Comparison of ENCODE assay signal across 2 cellular contexts in genomic region chr6:44397424-44398169, GRCh38.
A peak's percentile ranks its signal among the peaks of the same experiment; 100 is the strongest.
TF ChIP-seq lines count a peak whose summit lies in the region.

No MANE protein-coding gene starts in this region.

TF ChIP-seq in A549, 52 proteins besides CTCF, POLR2A, EP300 and RAD21 (continued from another document):
- TF ChIP-seq E2F6 (IDR thresholded peaks at IDR 0.05; ENCODE audit: borderline replicate concordance, low read depth) (no peak), GATA3 (IDR thresholded peaks at IDR 0.05; ENCODE audit: borderline replicate concordance) (no peak), CEBPB (IDR thresholded peaks at IDR 0.05) (no peak), RNF2 (IDR thresholded peaks at IDR 0.05; ENCODE audit: borderline replicate concordance, low read depth) (no peak), BCL3 (IDR thresholded peaks at IDR 0.05) (no peak), NFE2L2 (conservative IDR thresholded peaks at IDR 0.05; ENCODE audit: low read length) (no peak), ZFP36 (IDR thresholded peaks at IDR 0.05; ENCODE audit: borderline replicate concordance, partially characterized antibody) (no peak), MAX (IDR thresholded peaks at IDR 0.05) (no peak), NPAS2 (CRISPR knock-in tag; IDR thresholded peaks at IDR 0.05; ENCODE audit: borderline replicate concordance) (no peak), MYC (IDR thresholded peaks at IDR 0.05; ENCODE audit: borderline replicate concordance, low read length) (no peak), CHD2 (IDR thresholded peaks at IDR 0.05; ENCODE audit: low read length, partially characterized antibody) (no peak), BHLHE40 (IDR thresholded peaks at IDR 0.05; ENCODE audit: low read depth, low read length) (no peak), HDAC2 (IDR thresholded peaks at IDR 0.05) (no peak), FOSL2 (IDR thresholded peaks at IDR 0.05) (no peak), FOSL2 (CRISPR knock-in tag; IDR thresholded peaks at IDR 0.05) (no peak)
- TF ChIP-seq, protein P1, sequence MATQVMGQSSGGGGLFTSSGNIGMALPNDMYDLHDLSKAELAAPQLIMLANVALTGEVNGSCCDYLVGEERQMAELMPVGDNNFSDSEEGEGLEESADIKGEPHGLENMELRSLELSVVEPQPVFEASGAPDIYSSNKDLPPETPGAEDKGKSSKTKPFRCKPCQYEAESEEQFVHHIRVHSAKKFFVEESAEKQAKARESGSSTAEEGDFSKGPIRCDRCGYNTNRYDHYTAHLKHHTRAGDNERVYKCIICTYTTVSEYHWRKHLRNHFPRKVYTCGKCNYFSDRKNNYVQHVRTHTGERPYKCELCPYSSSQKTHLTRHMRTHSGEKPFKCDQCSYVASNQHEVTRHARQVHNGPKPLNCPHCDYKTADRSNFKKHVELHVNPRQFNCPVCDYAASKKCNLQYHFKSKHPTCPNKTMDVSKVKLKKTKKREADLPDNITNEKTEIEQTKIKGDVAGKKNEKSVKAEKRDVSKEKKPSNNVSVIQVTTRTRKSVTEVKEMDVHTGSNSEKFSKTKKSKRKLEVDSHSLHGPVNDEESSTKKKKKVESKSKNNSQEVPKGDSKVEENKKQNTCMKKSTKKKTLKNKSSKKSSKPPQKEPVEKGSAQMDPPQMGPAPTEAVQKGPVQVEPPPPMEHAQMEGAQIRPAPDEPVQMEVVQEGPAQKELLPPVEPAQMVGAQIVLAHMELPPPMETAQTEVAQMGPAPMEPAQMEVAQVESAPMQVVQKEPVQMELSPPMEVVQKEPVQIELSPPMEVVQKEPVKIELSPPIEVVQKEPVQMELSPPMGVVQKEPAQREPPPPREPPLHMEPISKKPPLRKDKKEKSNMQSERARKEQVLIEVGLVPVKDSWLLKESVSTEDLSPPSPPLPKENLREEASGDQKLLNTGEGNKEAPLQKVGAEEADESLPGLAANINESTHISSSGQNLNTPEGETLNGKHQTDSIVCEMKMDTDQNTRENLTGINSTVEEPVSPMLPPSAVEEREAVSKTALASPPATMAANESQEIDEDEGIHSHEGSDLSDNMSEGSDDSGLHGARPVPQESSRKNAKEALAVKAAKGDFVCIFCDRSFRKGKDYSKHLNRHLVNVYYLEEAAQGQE (IDR thresholded peaks at IDR 0.05) = no peak
- TF ChIP-seq, protein P2, sequence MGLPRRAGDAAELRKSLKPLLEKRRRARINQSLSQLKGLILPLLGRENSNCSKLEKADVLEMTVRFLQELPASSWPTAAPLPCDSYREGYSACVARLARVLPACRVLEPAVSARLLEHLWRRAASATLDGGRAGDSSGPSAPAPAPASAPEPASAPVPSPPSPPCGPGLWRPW (IDR thresholded peaks at IDR 0.05) = no peak

TF ChIP-seq in HEK293, 187 proteins besides CTCF, POLR2A, EP300 and RAD21 (continued from another document):
- TF ChIP-seq, protein P3, sequence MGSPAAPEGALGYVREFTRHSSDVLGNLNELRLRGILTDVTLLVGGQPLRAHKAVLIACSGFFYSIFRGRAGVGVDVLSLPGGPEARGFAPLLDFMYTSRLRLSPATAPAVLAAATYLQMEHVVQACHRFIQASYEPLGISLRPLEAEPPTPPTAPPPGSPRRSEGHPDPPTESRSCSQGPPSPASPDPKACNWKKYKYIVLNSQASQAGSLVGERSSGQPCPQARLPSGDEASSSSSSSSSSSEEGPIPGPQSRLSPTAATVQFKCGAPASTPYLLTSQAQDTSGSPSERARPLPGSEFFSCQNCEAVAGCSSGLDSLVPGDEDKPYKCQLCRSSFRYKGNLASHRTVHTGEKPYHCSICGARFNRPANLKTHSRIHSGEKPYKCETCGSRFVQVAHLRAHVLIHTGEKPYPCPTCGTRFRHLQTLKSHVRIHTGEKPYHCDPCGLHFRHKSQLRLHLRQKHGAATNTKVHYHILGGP (tag by site-specific recombination; IDR thresholded peaks at IDR 0.05) = no peak
- TF ChIP-seq ZNF629 (tag by site-specific recombination; IDR thresholded peaks at IDR 0.05) = peak; percentile 33; the same call in 1 of the 2 replicates
- TF ChIP-seq ZNF24 (tag by site-specific recombination; IDR thresholded peaks at IDR 0.05) = no peak
- TF ChIP-seq ZNF549 (tag by site-specific recombination; IDR thresholded peaks at IDR 0.05) = no peak
- no peak for TF ChIP-seq ZNF248 (tag by site-specific recombination; IDR thresholded peaks at IDR 0.05)
- TF ChIP-seq ZNF114 (tag by site-specific recombination; IDR thresholded peaks at IDR 0.05) = no peak
- peak; percentile 62 for TF ChIP-seq PRDM6 (tag by site-specific recombination; IDR thresholded peaks at IDR 0.05)
- TF ChIP-seq ZNF571 (tag by site-specific recombination; IDR thresholded peaks at IDR 0.05) = no peak
- TF ChIP-seq ZNF266 (tag by site-specific recombination; IDR thresholded peaks at IDR 0.05; ENCODE audit: low read depth) = no peak
- peak; percentile 37; the same call in 1 of the 2 replicates for TF ChIP-seq ZNF366 (tag by site-specific recombination; conservative IDR thresholded peaks at IDR 0.05)
- TF ChIP-seq ZNF223 (tag by site-specific recombination; IDR thresholded peaks at IDR 0.05) = no peak
- TF ChIP-seq PRDM10 (tag by site-specific recombination; IDR thresholded peaks at IDR 0.05) = peak; percentile 67
- TF ChIP-seq ZFP69B (tag by site-specific recombination; IDR thresholded peaks at IDR 0.05) = no peak
